ENCODE assay signal across 1 cellular context in genomic region chr18:73691118-73691517, GRCh38.
TF ChIP-seq lines count a peak whose summit lies in the region.

No MANE protein-coding gene starts in this region.

TF ChIP-seq in IMR-90, 13 proteins besides CTCF, POLR2A, EP300 and RAD21 (continued from another document):
- TF ChIP-seq ELK1 (IDR thresholded peaks at IDR 0.05; ENCODE audit: borderline replicate concordance, low read depth, low read length) (no peak), MAFK (IDR thresholded peaks at IDR 0.05; ENCODE audit: low read depth, low read length) (no peak)
